Comparison of ENCODE assay signal across 1 cellular context in the genomic region with DNA sequence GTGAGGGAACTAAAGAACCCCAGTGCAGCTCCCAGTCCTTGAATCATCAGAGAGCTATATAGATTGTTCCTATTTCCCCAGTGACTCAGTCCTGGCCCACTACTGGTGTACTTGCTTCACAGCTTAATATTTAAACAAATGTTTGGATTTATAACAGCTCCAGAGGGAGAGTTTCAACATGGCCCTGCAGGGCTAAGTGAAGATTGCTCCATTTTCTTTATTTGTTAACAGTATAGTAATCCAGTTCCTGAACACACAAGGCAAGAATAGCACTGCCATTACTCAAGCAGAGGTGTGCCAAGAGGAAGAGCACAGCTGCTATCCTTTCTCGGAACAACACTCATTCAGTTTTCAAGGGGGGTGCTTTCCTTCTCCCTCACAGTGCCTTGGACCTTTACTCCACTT.
TF ChIP-seq lines count a peak whose summit lies in the region.

No MANE protein-coding gene starts in this region.

TF ChIP-seq in IMR-90, 13 proteins besides CTCF, POLR2A, EP300 and RAD21 (continued from another document):
- TF ChIP-seq MAZ (IDR thresholded peaks at IDR 0.05; ENCODE audit: borderline replicate concordance, low read depth, low read length), result 0 out of 2 replicates have a peak, but pooled peaks have one; percentile 14
- TF ChIP-seq SMC3 (IDR thresholded peaks at IDR 0.05; ENCODE audit: low read depth, low read length), result no peak
- TF ChIP-seq ELK1 (IDR thresholded peaks at IDR 0.05; ENCODE audit: borderline replicate concordance, low read depth, low read length), result no peak
- no peak for TF ChIP-seq RFX5 (IDR thresholded peaks at IDR 0.05; ENCODE audit: low read depth, low read length)
- TF ChIP-seq MAFK (IDR thresholded peaks at IDR 0.05; ENCODE audit: low read depth, low read length), result no peak
TF ChIP-seq in IMR-90: peak in this region for 3.
